1 cellular context compared by ENCODE assay signal in genomic region chr10:29140151-29140550, GRCh38.
TF ChIP-seq lines count a peak whose summit lies in the region.

No MANE protein-coding gene starts in this region.

TF ChIP-seq in HCT116, 20 proteins besides CTCF, POLR2A, EP300 and RAD21 (continued from another document):
- TF ChIP-seq ZBTB33 (IDR thresholded peaks at IDR 0.05; ENCODE audit: extremely low read depth, insufficient replicate concordance, low read length) (no peak), EZH2phosphoT487 (IDR thresholded peaks at IDR 0.05; ENCODE audit: borderline replicate concordance) (no peak), ZNF274 (IDR thresholded peaks at IDR 0.05; ENCODE audit: low read depth, low read length) (no peak), YY1 (IDR thresholded peaks at IDR 0.05; ENCODE audit: extremely low read depth, insufficient replicate concordance, low read depth, low read length) (no peak), MAX (IDR thresholded peaks at IDR 0.05) (no peak), JUND (IDR thresholded peaks at IDR 0.05) (no peak), CBX3 (IDR thresholded peaks at IDR 0.05; ENCODE audit: low read depth) (no peak), EZH2 (IDR thresholded peaks at IDR 0.05) (no peak)
